In genomic region chr14:36085861-36086260, GRCh38 we compare ENCODE assay signal across 20 cellular contexts.
"Had no signal": no experiment of that assay in that cellular context is flagged by ENCODE, and none has a peak within 500 bp of the region (broad histone marks: within the 10 kb centered on the region; RNA-seq: fewer than 3 reads in every experiment).

No MANE protein-coding gene starts in this region.

- H3K27ac ChIP-seq: breast epithelium, coronary artery, gastroesophageal sphincter, heart left ventricle, left lung, tibial artery, WERI-Rb-1 had no signal

- H3K4me1 Mint-ChIP-seq: activated naive CD4-positive, alpha-beta T cell treated with anti-CD3 and anti-CD28 coated beads, Interleukin-2, amount 50 U/mL, for 24 hours had no signal

- H3K4me3 ChIP-seq: breast epithelium, coronary artery, gastroesophageal sphincter, heart left ventricle, left lung, tibial artery had no signal

- H3K4me3 Mint-ChIP-seq: activated naive CD4-positive, alpha-beta T cell treated with anti-CD3 and anti-CD28 coated beads, Interleukin-2, amount 50 U/mL, for 24 hours; nephron progenitor cell had no signal

- H3K4me1 ChIP-seq: breast epithelium, gastroesophageal sphincter, heart left ventricle, left lung, tibial artery had no signal

- DNase-seq: activated CD4-positive, alpha-beta T cell treated with anti-CD3 and anti-CD28 coated beads for 1 hour; activated gamma-delta T cell; effector CD4-positive, alpha-beta T cell; heart left ventricle; kidney; left lung; nephron progenitor cell; occipital lobe; posterior cingulate gyrus; stimulated activated CD4-positive, alpha-beta T cell treated with anti-CD3 and anti-CD28 coated beads, Interleukin-12 subunit alpha, Interleukin-12 subunit beta, amount 100 ng/mL, for 4 hours; stimulated activated CD4-positive, alpha-beta T cell treated with anti-CD3 and anti-CD28 coated beads, Interleukin-2, amount 100 ng/mL, for 24 hours; stimulated activated naive CD8-positive, alpha-beta T cell treated with anti-CD3 and anti-CD28 coated beads, Interleukin-15, Interleukin-2, amounts not matched to agents 100 U/mL and 50 U/mL, for 24 hours; substantia nigra; tibial artery; WERI-Rb-1 had no signal

- H3K27ac Mint-ChIP-seq: activated naive CD4-positive, alpha-beta T cell treated with anti-CD3 and anti-CD28 coated beads, Interleukin-2, amount 50 U/mL, for 24 hours; nephron progenitor cell had no signal

- H3K27me3 ChIP-seq: breast epithelium, heart left ventricle, left lung, tibial artery had no signal

- H3K9me3 Mint-ChIP-seq: nephron progenitor cell had no signal

- H3K36me3 Mint-ChIP-seq: activated naive CD4-positive, alpha-beta T cell treated with anti-CD3 and anti-CD28 coated beads, Interleukin-2, amount 50 U/mL, for 24 hours had no signal

- H3K36me3 ChIP-seq: breast epithelium, gastroesophageal sphincter, heart left ventricle, left lung, tibial artery, WERI-Rb-1 had no signal

- ATAC-seq: esophagus mucosa; gastroesophageal sphincter; heart left ventricle; left lung; stimulated activated naive CD8-positive, alpha-beta T cell treated with anti-CD3 and anti-CD28 coated beads, Interleukin-15, Interleukin-2, amounts not matched to agents 100 U/mL and 50 U/mL, for 24 hours had no signal
